ENCODE assay signal across 1 cellular context in the genomic region with DNA sequence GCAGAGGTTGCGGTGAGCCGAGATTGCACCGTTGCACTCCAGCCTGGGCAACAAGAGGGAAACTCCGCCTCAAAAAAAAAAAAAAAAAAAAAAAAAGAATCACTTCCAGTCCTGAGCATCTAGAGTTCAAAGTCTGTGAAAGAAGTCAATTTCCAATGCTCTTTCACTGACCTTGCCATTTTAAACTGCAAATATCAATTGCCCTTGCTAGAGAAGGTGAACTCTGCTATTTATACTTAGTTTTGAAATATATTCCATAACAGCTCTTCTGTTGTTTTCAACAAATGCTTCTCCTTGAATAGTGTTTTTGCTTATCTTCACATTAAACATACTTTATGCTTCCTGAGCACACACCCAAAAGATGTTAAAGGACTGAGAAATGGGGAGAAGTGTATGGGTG.
A peak's percentile ranks its signal among the peaks of the same experiment; 100 is the strongest.
TF ChIP-seq lines count a peak whose summit lies in the region.

No MANE protein-coding gene starts in this region.

TF ChIP-seq in HepG2, 621 proteins besides CTCF, POLR2A, EP300 and RAD21 (continued from another document and continues in another):
- TF ChIP-seq, protein P1, sequence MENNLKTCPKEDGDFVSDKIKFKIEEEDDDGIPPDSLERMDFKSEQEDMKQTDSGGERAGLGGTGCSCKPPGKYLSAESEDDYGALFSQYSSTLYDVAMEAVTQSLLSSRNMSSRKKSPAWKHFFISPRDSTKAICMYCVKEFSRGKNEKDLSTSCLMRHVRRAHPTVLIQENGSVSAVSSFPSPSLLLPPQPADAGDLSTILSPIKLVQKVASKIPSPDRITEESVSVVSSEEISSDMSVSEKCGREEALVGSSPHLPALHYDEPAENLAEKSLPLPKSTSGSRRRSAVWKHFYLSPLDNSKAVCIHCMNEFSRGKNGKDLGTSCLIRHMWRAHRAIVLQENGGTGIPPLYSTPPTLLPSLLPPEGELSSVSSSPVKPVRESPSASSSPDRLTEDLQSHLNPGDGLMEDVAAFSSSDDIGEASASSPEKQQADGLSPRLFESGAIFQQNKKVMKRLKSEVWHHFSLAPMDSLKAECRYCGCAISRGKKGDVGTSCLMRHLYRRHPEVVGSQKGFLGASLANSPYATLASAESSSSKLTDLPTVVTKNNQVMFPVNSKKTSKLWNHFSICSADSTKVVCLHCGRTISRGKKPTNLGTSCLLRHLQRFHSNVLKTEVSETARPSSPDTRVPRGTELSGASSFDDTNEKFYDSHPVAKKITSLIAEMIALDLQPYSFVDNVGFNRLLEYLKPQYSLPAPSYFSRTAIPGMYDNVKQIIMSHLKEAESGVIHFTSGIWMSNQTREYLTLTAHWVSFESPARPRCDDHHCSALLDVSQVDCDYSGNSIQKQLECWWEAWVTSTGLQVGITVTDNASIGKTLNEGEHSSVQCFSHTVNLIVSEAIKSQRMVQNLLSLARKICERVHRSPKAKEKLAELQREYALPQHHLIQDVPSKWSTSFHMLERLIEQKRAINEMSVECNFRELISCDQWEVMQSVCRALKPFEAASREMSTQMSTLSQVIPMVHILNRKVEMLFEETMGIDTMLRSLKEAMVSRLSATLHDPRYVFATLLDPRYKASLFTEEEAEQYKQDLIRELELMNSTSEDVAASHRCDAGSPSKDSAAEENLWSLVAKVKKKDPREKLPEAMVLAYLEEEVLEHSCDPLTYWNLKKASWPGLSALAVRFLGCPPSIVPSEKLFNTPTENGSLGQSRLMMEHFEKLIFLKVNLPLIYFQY (CRISPR knock-in tag; IDR thresholded peaks at IDR 0.05; ENCODE audit: borderline replicate concordance): no peak
- TF ChIP-seq ZBTB21 (CRISPR knock-in tag; IDR thresholded peaks at IDR 0.05) (no peak), SMAD9 (CRISPR knock-in tag; IDR thresholded peaks at IDR 0.05) (no peak), NR2F2 (IDR thresholded peaks at IDR 0.05; ENCODE audit: borderline replicate concordance, low read depth) (peak; percentile 86), XRCC5 (optimal IDR thresholded peaks at IDR 0.05; ENCODE audit: low read length) (no peak), ZSCAN22 (CRISPR knock-in tag; IDR thresholded peaks at IDR 0.05) (no peak), YEATS4 (CRISPR knock-in tag; IDR thresholded peaks at IDR 0.05; ENCODE audit: borderline replicate concordance) (no peak), CCDC6 (CRISPR knock-in tag; IDR thresholded peaks at IDR 0.05) (no peak), GATAD2A (CRISPR knock-in tag; IDR thresholded peaks at IDR 0.05) (peak; percentile 67), AGO2 (optimal IDR thresholded peaks at IDR 0.05; ENCODE audit: low read depth, low read length) (no peak), ZNF562 (CRISPR knock-in tag; IDR thresholded peaks at IDR 0.05; ENCODE audit: borderline replicate concordance) (no peak), FOSL2 (CRISPR knock-in tag; IDR thresholded peaks at IDR 0.05) (no peak), ZNF317 (CRISPR knock-in tag; IDR thresholded peaks at IDR 0.05) (no peak), KDM3A (CRISPR knock-in tag; IDR thresholded peaks at IDR 0.05; ENCODE audit: low read depth) (no peak), RCOR2 (CRISPR knock-in tag; IDR thresholded peaks at IDR 0.05) (0 out of 2 replicates have a peak, but pooled peaks have one; percentile 43), CHCHD3 (CRISPR knock-in tag; IDR thresholded peaks at IDR 0.05) (no peak), KAT8 (CRISPR knock-in tag; IDR thresholded peaks at IDR 0.05) (no peak), ZNF567 (CRISPR knock-in tag; IDR thresholded peaks at IDR 0.05; ENCODE audit: borderline replicate concordance) (no peak), HDAC1 (CRISPR knock-in tag; IDR thresholded peaks at IDR 0.05) (peak; percentile 64), NAIF1 (CRISPR knock-in tag; IDR thresholded peaks at IDR 0.05; ENCODE audit: borderline replicate concordance) (no peak), FIP1L1 (IDR thresholded peaks at IDR 0.05; ENCODE audit: borderline replicate concordance, insufficient read depth, low read depth, low read length) (no peak), JUND (CRISPR knock-in tag; IDR thresholded peaks at IDR 0.05) (no peak)
- TF ChIP-seq, protein P2, sequence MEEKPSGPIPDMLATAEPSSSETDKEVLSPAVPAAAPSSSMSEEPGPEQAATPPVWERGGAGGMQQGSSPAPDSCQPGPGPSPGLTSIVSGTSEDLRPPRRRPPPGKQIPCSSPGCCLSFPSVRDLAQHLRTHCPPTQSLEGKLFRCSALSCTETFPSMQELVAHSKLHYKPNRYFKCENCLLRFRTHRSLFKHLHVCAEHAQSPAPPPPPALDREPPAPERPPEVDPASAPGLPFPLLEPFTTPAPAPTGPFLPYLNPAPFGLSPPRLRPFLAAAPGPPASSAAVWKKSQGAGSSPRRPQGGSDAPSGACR (CRISPR knock-in tag; IDR thresholded peaks at IDR 0.05): no peak
- TF ChIP-seq, protein P3, sequence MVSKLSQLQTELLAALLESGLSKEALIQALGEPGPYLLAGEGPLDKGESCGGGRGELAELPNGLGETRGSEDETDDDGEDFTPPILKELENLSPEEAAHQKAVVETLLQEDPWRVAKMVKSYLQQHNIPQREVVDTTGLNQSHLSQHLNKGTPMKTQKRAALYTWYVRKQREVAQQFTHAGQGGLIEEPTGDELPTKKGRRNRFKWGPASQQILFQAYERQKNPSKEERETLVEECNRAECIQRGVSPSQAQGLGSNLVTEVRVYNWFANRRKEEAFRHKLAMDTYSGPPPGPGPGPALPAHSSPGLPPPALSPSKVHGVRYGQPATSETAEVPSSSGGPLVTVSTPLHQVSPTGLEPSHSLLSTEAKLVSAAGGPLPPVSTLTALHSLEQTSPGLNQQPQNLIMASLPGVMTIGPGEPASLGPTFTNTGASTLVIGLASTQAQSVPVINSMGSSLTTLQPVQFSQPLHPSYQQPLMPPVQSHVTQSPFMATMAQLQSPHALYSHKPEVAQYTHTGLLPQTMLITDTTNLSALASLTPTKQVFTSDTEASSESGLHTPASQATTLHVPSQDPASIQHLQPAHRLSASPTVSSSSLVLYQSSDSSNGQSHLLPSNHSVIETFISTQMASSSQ (IDR thresholded peaks at IDR 0.05; ENCODE audit: low read depth): no peak
- TF ChIP-seq, protein P3 (CRISPR knock-in tag; IDR thresholded peaks at IDR 0.05; ENCODE audit: borderline replicate concordance): no peak
- TF ChIP-seq, protein P4, sequence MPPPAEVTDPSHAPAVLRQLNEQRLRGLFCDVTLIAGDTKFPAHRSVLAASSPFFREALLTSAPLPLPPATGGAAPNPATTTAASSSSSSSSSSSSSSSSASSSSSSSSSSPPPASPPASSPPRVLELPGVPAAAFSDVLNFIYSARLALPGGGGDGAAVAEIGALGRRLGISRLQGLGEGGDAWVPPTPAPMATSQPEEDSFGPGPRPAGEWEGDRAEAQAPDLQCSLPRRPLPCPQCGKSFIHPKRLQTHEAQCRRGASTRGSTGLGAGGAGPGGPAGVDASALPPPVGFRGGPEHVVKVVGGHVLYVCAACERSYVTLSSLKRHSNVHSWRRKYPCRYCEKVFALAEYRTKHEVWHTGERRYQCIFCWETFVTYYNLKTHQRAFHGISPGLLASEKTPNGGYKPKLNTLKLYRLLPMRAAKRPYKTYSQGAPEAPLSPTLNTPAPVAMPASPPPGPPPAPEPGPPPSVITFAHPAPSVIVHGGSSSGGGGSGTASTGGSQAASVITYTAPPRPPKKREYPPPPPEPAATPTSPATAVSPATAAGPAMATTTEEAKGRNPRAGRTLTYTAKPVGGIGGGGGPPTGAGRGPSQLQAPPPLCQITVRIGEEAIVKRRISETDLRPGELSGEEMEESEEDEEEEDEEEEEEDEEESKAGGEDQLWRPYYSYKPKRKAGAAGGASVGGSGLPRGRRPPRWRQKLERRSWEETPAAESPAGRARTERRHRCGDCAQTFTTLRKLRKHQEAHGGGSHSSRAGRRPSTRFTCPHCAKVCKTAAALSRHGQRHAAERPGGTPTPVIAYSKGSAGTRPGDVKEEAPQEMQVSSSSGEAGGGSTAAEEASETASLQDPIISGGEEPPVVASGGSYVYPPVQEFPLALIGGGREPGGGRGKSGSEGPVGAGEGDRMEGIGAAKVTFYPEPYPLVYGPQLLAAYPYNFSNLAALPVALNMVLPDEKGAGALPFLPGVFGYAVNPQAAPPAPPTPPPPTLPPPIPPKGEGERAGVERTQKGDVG (CRISPR knock-in tag; IDR thresholded peaks at IDR 0.05; ENCODE audit: borderline replicate concordance): no peak
- TF ChIP-seq, protein P5, sequence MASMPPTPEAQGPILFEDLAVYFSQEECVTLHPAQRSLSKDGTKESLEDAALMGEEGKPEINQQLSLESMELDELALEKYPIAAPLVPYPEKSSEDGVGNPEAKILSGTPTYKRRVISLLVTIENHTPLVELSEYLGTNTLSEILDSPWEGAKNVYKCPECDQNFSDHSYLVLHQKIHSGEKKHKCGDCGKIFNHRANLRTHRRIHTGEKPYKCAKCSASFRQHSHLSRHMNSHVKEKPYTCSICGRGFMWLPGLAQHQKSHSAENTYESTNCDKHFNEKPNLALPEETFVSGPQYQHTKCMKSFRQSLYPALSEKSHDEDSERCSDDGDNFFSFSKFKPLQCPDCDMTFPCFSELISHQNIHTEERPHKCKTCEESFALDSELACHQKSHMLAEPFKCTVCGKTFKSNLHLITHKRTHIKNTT (CRISPR knock-in tag; IDR thresholded peaks at IDR 0.05): no peak
- TF ChIP-seq, protein P6, sequence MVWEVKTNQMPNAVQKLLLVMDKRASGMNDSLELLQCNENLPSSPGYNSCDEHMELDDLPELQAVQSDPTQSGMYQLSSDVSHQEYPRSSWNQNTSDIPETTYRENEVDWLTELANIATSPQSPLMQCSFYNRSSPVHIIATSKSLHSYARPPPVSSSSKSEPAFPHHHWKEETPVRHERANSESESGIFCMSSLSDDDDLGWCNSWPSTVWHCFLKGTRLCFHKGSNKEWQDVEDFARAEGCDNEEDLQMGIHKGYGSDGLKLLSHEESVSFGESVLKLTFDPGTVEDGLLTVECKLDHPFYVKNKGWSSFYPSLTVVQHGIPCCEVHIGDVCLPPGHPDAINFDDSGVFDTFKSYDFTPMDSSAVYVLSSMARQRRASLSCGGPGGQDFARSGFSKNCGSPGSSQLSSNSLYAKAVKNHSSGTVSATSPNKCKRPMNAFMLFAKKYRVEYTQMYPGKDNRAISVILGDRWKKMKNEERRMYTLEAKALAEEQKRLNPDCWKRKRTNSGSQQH (CRISPR knock-in tag; IDR thresholded peaks at IDR 0.05; ENCODE audit: low read depth): no peak
- TF ChIP-seq, protein P7, sequence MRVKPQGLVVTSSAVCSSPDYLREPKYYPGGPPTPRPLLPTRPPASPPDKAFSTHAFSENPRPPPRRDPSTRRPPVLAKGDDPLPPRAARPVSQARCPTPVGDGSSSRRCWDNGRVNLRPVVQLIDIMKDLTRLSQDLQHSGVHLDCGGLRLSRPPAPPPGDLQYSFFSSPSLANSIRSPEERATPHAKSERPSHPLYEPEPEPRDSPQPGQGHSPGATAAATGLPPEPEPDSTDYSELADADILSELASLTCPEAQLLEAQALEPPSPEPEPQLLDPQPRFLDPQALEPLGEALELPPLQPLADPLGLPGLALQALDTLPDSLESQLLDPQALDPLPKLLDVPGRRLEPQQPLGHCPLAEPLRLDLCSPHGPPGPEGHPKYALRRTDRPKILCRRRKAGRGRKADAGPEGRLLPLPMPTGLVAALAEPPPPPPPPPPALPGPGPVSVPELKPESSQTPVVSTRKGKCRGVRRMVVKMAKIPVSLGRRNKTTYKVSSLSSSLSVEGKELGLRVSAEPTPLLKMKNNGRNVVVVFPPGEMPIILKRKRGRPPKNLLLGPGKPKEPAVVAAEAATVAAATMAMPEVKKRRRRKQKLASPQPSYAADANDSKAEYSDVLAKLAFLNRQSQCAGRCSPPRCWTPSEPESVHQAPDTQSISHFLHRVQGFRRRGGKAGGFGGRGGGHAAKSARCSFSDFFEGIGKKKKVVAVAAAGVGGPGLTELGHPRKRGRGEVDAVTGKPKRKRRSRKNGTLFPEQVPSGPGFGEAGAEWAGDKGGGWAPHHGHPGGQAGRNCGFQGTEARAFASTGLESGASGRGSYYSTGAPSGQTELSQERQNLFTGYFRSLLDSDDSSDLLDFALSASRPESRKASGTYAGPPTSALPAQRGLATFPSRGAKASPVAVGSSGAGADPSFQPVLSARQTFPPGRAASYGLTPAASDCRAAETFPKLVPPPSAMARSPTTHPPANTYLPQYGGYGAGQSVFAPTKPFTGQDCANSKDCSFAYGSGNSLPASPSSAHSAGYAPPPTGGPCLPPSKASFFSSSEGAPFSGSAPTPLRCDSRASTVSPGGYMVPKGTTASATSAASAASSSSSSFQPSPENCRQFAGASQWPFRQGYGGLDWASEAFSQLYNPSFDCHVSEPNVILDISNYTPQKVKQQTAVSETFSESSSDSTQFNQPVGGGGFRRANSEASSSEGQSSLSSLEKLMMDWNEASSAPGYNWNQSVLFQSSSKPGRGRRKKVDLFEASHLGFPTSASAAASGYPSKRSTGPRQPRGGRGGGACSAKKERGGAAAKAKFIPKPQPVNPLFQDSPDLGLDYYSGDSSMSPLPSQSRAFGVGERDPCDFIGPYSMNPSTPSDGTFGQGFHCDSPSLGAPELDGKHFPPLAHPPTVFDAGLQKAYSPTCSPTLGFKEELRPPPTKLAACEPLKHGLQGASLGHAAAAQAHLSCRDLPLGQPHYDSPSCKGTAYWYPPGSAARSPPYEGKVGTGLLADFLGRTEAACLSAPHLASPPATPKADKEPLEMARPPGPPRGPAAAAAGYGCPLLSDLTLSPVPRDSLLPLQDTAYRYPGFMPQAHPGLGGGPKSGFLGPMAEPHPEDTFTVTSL (CRISPR knock-in tag; IDR thresholded peaks at IDR 0.05; ENCODE audit: borderline replicate concordance): peak; percentile 78; the same call in 1 of the 2 replicates
- TF ChIP-seq, protein P8, sequence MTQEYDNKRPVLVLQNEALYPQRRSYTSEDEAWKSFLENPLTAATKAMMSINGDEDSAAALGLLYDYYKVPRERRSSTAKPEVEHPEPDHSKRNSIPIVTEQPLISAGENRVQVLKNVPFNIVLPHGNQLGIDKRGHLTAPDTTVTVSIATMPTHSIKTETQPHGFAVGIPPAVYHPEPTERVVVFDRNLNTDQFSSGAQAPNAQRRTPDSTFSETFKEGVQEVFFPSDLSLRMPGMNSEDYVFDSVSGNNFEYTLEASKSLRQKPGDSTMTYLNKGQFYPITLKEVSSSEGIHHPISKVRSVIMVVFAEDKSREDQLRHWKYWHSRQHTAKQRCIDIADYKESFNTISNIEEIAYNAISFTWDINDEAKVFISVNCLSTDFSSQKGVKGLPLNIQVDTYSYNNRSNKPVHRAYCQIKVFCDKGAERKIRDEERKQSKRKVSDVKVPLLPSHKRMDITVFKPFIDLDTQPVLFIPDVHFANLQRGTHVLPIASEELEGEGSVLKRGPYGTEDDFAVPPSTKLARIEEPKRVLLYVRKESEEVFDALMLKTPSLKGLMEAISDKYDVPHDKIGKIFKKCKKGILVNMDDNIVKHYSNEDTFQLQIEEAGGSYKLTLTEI (CRISPR knock-in tag; conservative IDR thresholded peaks at IDR 0.05): no peak
